Comparison of ENCODE assay signal across 16 cellular contexts in genomic region chr1:170545476-170545875, GRCh38. TPM values are rescaled to one million over a fixed set of nuclear protein-coding genes. Genes with fewer than 3 reads are reported as not detected.
DNase-seq lines count a peak whose midpoint lies in the region; ATAC-seq, FAIRE-seq and TF ChIP-seq lines count a peak whose summit lies in the region.
"Had no signal": no experiment of that assay in that cellular context is flagged by ENCODE, and none has a peak within 500 bp of the region (broad histone marks: within the 10 kb centered on the region; RNA-seq: fewer than 3 reads in every experiment).

No MANE protein-coding gene starts in this region.

- no peaks in the 10 kb centered on the region for H3K27me3 Mint-ChIP-seq in chondrocyte (ENCODE audit: low read depth)
- no peaks in the 10 kb centered on the region for H3K27me3 Mint-ChIP-seq in activated T-cell treated with anti-CD3 and anti-CD28 coated beads, Interleukin-2, amount 50 U/mL, for 24 hours
- H3K27me3 Mint-ChIP-seq: activated CD8-positive, alpha-beta T cell treated with anti-CD3 and anti-CD28 coated beads for 36 hours; type B pancreatic cell had no signal

- H3K27ac Mint-ChIP-seq in chondrocyte (ENCODE audit: unreplicated experiment): peak overlapping the region; percentile 57
- H3K27ac Mint-ChIP-seq in activated T-cell treated with anti-CD3 and anti-CD28 coated beads, Interleukin-2, amount 50 U/mL, for 24 hours: no peak overlapping the region
- H3K27ac Mint-ChIP-seq: activated CD8-positive, alpha-beta T cell treated with anti-CD3 and anti-CD28 coated beads for 36 hours; immature natural killer cell; type B pancreatic cell had no signal

- H3K4me1 Mint-ChIP-seq in chondrocyte (ENCODE audit: low read depth): peaks cover 21% of the 10 kb centered on the region
- H3K4me1 Mint-ChIP-seq in activated T-cell treated with anti-CD3 and anti-CD28 coated beads, Interleukin-2, amount 50 U/mL, for 24 hours (ENCODE audit: low read depth): peaks cover 5% of the 10 kb centered on the region

- DNase-seq in AG20443 (ENCODE audit: low spot score): peak; percentile 72
- no peak for DNase-seq in RCC 7860 (ENCODE audit: low spot score)
- DNase-seq in chondrocyte (ENCODE audit: low spot score): no peak
- DNase-seq in kidney glomerular epithelial cell (lab: John Stamatoyannopoulos, UW): peak; percentile 62
- DNase-seq in stimulated activated naive CD8-positive, alpha-beta T cell treated with anti-CD3 and anti-CD28 coated beads, Interleukin-15, Interleukin-2, amounts not matched to agents 100 U/mL and 50 U/mL, for 24 hours: no peak
- no peak for DNase-seq in activated T-cell treated with anti-CD3 and anti-CD28 coated beads, Interleukin-2, amount 50 U/mL, for 24 hours
- DNase-seq: activated CD8-positive, alpha-beta T cell treated with anti-CD3 and anti-CD28 coated beads for 36 hours; activated effector memory CD4-positive, alpha-beta T cell treated with anti-CD3 and anti-CD28 coated beads, Interleukin-2, amount 50 U/mL, for 16 hours; immature natural killer cell; Kasumi-1; mucosa of descending colon; SIG-M5 had no signal

- TF ChIP-seq CTCF in chondrocyte (IDR thresholded peaks at IDR 0.05): no peak

- peaks cover 7% of the 10 kb centered on the region for H3K9me3 Mint-ChIP-seq in chondrocyte (ENCODE audit: low read depth)
- H3K9me3 Mint-ChIP-seq in activated T-cell treated with anti-CD3 and anti-CD28 coated beads, Interleukin-2, amount 50 U/mL, for 24 hours: no peaks in the 10 kb centered on the region
- H3K9me3 Mint-ChIP-seq: type B pancreatic cell had no signal

- peaks cover 58% of the 10 kb centered on the region for H3K36me3 Mint-ChIP-seq in chondrocyte (ENCODE audit: low read depth)
- H3K36me3 Mint-ChIP-seq in activated T-cell treated with anti-CD3 and anti-CD28 coated beads, Interleukin-2, amount 50 U/mL, for 24 hours (ENCODE audit: low read depth): peaks cover 92% of the 10 kb centered on the region

- FAIRE-seq in RCC 7860 (lab: Jason Lieb, UNC): peak; percentile 18
- FAIRE-seq: H1 had no signal

- H3K4me3 Mint-ChIP-seq in chondrocyte (ENCODE audit: unreplicated experiment): no peak overlapping the region
- no peak overlapping the region for H3K4me3 Mint-ChIP-seq in activated T-cell treated with anti-CD3 and anti-CD28 coated beads, Interleukin-2, amount 50 U/mL, for 24 hours
- H3K4me3 Mint-ChIP-seq: activated CD8-positive, alpha-beta T cell treated with anti-CD3 and anti-CD28 coated beads for 36 hours; immature natural killer cell; type B pancreatic cell had no signal

- no peak for ATAC-seq in HG03135 (IDR thresholded peaks at IDR 0.05; ENCODE audit: unreplicated experiment)
- ATAC-seq in stimulated activated naive CD8-positive, alpha-beta T cell treated with anti-CD3 and anti-CD28 coated beads, Interleukin-15, Interleukin-2, amounts not matched to agents 100 U/mL and 50 U/mL, for 24 hours: no peak
- no peak for ATAC-seq in HG02870 (IDR thresholded peaks at IDR 0.05; ENCODE audit: unreplicated experiment)
- ATAC-seq: activated CD8-positive, alpha-beta T cell treated with anti-CD3 and anti-CD28 coated beads for 36 hours; mucosa of descending colon had no signal

RNA-seq across cellular contexts. Expression of gene GORAB, which starts 13.5 kb away (rescaled TPM):
- 16.2 to 22.6 TPM (median 16.9 TPM) in 3 replicates for total RNA-seq in chondrocyte

Comparison
In these comparisons a context has a peak if more than half of its experiments do, and no peak if none do; other contexts are left out.
1. DNase-seq: peak in AG20443 (single experiment) and kidney glomerular epithelial cell (single experiment); none in RCC 7860 (single experiment), chondrocyte (single experiment), stimulated activated naive CD8-positive, alpha-beta T cell treated with anti-CD3 and anti-CD28 coated beads, Interleukin-15, Interleukin-2, amounts not matched to agents 100 U/mL and 50 U/mL, for 24 hours (single experiment) and activated T-cell treated with anti-CD3 and anti-CD28 coated beads, Interleukin-2, amount 50 U/mL, for 24 hours (single experiment).